ENCODE assay signal across 29 cellular contexts in the genomic region with DNA sequence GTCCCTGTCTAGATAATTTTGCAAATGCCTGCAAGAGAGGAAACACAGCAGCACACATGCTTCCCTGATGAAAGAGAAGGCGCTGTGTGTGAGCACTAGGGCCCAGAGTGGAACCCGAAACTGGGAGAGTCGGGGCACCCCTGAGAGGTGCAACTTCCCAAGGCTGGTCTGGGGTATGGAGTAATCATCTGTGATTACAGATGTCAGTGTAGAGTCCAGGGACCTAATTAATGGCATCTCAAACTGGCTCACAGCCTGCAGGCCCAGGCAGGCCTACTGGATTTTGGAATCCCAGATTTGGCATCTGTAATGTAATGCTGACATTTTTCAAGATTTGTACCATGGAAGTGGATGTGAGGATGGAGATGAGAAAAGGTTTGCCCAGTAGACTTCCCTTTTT. TPM values are rescaled to one million over a fixed set of nuclear protein-coding genes. Genes with fewer than 3 reads are reported as not detected.
DNase-seq lines count a peak whose midpoint lies in the region; ATAC-seq, FAIRE-seq and TF ChIP-seq lines count a peak whose summit lies in the region.
"Had no signal": no experiment of that assay in that cellular context is flagged by ENCODE, and none has a peak within 500 bp of the region (broad histone marks: within the 10 kb centered on the region; RNA-seq: fewer than 3 reads in every experiment).

No MANE protein-coding gene starts in this region.

- no peaks in the 10 kb centered on the region for H4K20me1 ChIP-seq in mammary epithelial cell (ENCODE audit: insufficient read depth, low read length)
- H4K20me1 ChIP-seq: BLaER1 treated with 17β-estradiol and CSF1 and Interleukin-3, amounts not matched to agents 10 nM and 100 nM had no signal

- no peak overlapping the region for H3K4me3 Mint-ChIP-seq in MCF 10A (ENCODE audit: unreplicated experiment)
- no peak overlapping the region for H3K4me3 Mint-ChIP-seq in mesothelial cell of epicardium
- H3K4me3 Mint-ChIP-seq: CD4-positive, alpha-beta T cell; HFFc6 had no signal

- H3K36me3 Mint-ChIP-seq in MCF 10A (ENCODE audit: insufficient read depth, unreplicated experiment) (no peaks in the 10 kb centered on the region), mesothelial cell of epicardium (no peaks in the 10 kb centered on the region)

- H3K4me1 ChIP-seq in mammary epithelial cell (ENCODE audit: insufficient read depth, low read length): no peaks in the 10 kb centered on the region

- in situ Hi-C loops in mammary epithelial cell (cut with MboI; ENCODE audit: low sequenced_read_pairs in 2 of 2): no loop called here

- CTCF ChIA-PET in mammary epithelial cell (lab: Charles Lee; ENCODE audit: low non-redundant PET): no interaction called here
- CTCF ChIA-PET in MCF 10A (lab: Yijun Ruan, JAX): no interaction called here

- dilution Hi-C loops in mammary epithelial cell (cut with HindIII; ENCODE audit: low sequenced_read_pairs): no loop called here

- H3K36me3 ChIP-seq in mammary epithelial cell (ENCODE audit: insufficient read depth, low read length) (no peaks in the 10 kb centered on the region), bronchial epithelial cell (ENCODE audit: control insufficient read depth, insufficient read depth, low read length) (no peaks in the 10 kb centered on the region)
- H3K36me3 ChIP-seq: BLaER1 treated with 17β-estradiol and CSF1 and Interleukin-3, amounts not matched to agents 10 nM and 100 nM; HAP-1; MG63 had no signal

- H2AFZ ChIP-seq in mammary epithelial cell (ENCODE audit: low read depth, low read length): no peak overlapping the region

- H3K4me1 Mint-ChIP-seq in MCF 10A (ENCODE audit: insufficient read depth, unreplicated experiment) (peaks cover 1% of the 10 kb centered on the region), mesothelial cell of epicardium (peaks cover 8% of the 10 kb centered on the region)

- no peaks in the 10 kb centered on the region for H3K9me3 ChIP-seq in mammary epithelial cell (replicated peaks; ENCODE audit: insufficient read depth, low read length)
- H3K9me3 ChIP-seq: A549, HAP-1, MG63 had no signal

- H3K27me3 Mint-ChIP-seq in MCF 10A (ENCODE audit: insufficient read depth, unreplicated experiment): no peaks in the 10 kb centered on the region
- no peaks in the 10 kb centered on the region for H3K27me3 Mint-ChIP-seq in mesothelial cell of epicardium (ENCODE audit: low read depth)
- H3K27me3 Mint-ChIP-seq: CD4-positive, alpha-beta T cell had no signal

- H3K27me3 ChIP-seq in mammary epithelial cell (ENCODE audit: insufficient read depth, low read length) (no peaks in the 10 kb centered on the region), bronchial epithelial cell (ENCODE audit: control insufficient read depth, insufficient read depth, low read length) (no peaks in the 10 kb centered on the region)
- H3K27me3 ChIP-seq: BLaER1 treated with 17β-estradiol and CSF1 and Interleukin-3, amounts not matched to agents 10 nM and 100 nM; MG63 had no signal

- H3K9ac ChIP-seq in mammary epithelial cell (ENCODE audit: insufficient read depth, low read length): no peak overlapping the region
- H3K9ac ChIP-seq: BLaER1 treated with 17β-estradiol and CSF1 and Interleukin-3, amounts not matched to agents 10 nM and 100 nM had no signal

- intact Hi-C loops in mammary epithelial cell (cut with micrococcal nuclease) (no loop called here), MCF 10A (cut with micrococcal nuclease) (no loop called here)

- no peak for ATAC-seq in GM21447 (IDR thresholded peaks at IDR 0.05; ENCODE audit: unreplicated experiment)
- ATAC-seq in GM21717 (IDR thresholded peaks at IDR 0.05; ENCODE audit: unreplicated experiment): no peak
- ATAC-seq: A549 had no signal

- POLR2A ChIA-PET in MCF 10A (lab: Yijun Ruan, JAX): no interaction called here

- no TSS peak for BruUV-seq in mammary epithelial cell (replicated peaks; lab: Mats Ljungman, UMichigan)
- no TSS peak for BruUV-seq in MCF 10A (replicated peaks; lab: Mats Ljungman, UMichigan)

- no peak for FAIRE-seq in bronchial epithelial cell (lab: Jason Lieb, UNC)
- FAIRE-seq: D721Med, GM12892 had no signal

- H3K27ac Mint-ChIP-seq in MCF 10A (ENCODE audit: low read depth, unreplicated experiment) (no peak overlapping the region), mesothelial cell of epicardium (peak overlapping the region; percentile 51)
- H3K27ac Mint-ChIP-seq: CD4-positive, alpha-beta T cell; HFFc6 had no signal

- no peak overlapping the region for H3K4me2 ChIP-seq in mammary epithelial cell (ENCODE audit: insufficient read depth, low read depth, low read length)
- H3K4me2 ChIP-seq: A549; BLaER1 treated with 17β-estradiol and CSF1 and Interleukin-3, amounts not matched to agents 10 nM and 100 nM had no signal

- TF ChIP-seq CTCF in mammary epithelial cell (conservative IDR thresholded peaks at IDR 0.05 in 1 of 2, IDR thresholded peaks at IDR 0.05 in 1 of 2; ENCODE audit: extremely low read depth in 1 of 2, insufficient read depth in 1 of 2, low read depth in 1 of 2, low read length in 2 of 2) (no peak), MCF 10A (IDR thresholded peaks at IDR 0.05; ENCODE audit: unreplicated experiment) (no peak), bronchial epithelial cell (IDR thresholded peaks at IDR 0.05; ENCODE audit: insufficient read depth, low read length, severe bottlenecking) (no peak), mesothelial cell of epicardium (IDR thresholded peaks at IDR 0.05; ENCODE audit: unreplicated experiment) (no peak)

- H3K27ac ChIP-seq in mammary epithelial cell (ENCODE audit: insufficient read depth, low read depth, low read length): no peak overlapping the region
- H3K27ac ChIP-seq: A549; BLaER1 treated with 17β-estradiol and CSF1 and Interleukin-3, amounts not matched to agents 10 nM and 100 nM; SK-N-MC had no signal

- H3K79me2 ChIP-seq in mammary epithelial cell (ENCODE audit: insufficient read depth, low read length): no peaks in the 10 kb centered on the region

- 100% methylated on average over 2 of the region's 3 CpGs for WGBS in mammary epithelial cell (ENCODE audit: low coverage, missing lambda C conversion rate)

- DNase-seq in mammary epithelial cell (peak; percentile 31), MCF 10A (ENCODE audit: unreplicated experiment) (no peak), NCI-H2171 (lab: John Stamatoyannopoulos, UW) (peak; percentile 6), bronchial epithelial cell (ENCODE audit: low read depth) (peak; percentile 21), mesothelial cell of epicardium (ENCODE audit: low spot score in 2 of 2, unreplicated experiment in 2 of 2) (no peak)
- no peak for DNase-seq in activated CD4-positive, alpha-beta T cell treated with anti-CD3 and anti-CD28 coated beads for 4 hours
- DNase-seq: AML-193; CD4-positive, alpha-beta T cell; GF-D8; GOT3; HFFc6; KBM-7; MG63; NCI-H1694 treated with DMSO at 0.1 percent for 48 hours; NCI-H2081; NCI-H82; NK-92 treated with Interleukin-12 subunit alpha and Interleukin-12 subunit beta, amount 100 ng/mL, for 24 hours; RPMI8226; SIG-M5; T-helper 2 cell had no signal

- no peak overlapping the region for H3K4me3 ChIP-seq in mammary epithelial cell (replicated peaks in 1 of 3; ENCODE audit: insufficient read depth in 1 of 3, low read depth in 2 of 3, low read length in 3 of 3)
- H3K4me3 ChIP-seq in bronchial epithelial cell (ENCODE audit: low read depth, low read length): no peak overlapping the region
- H3K4me3 ChIP-seq: A549; BLaER1 treated with 17β-estradiol and CSF1 and Interleukin-3, amounts not matched to agents 10 nM and 100 nM; HAP-1; MG63; SK-N-MC had no signal

- H3K9me3 Mint-ChIP-seq in MCF 10A (ENCODE audit: unreplicated experiment) (no peaks in the 10 kb centered on the region), mesothelial cell of epicardium (peaks cover 12% of the 10 kb centered on the region)
- H3K9me3 Mint-ChIP-seq: CD4-positive, alpha-beta T cell; HFFc6 had no signal

RNA-seq across cellular contexts. Expression of a gene that starts 29.4 kb away (rescaled TPM):
- not detected for total RNA-seq in mammary epithelial cell
- polyA plus RNA-seq in mammary epithelial cell: not detected
- not detected for polyA minus RNA-seq in mammary epithelial cell
- not detected in 2 replicates for total RNA-seq in MCF 10A (2022)
- not detected in 2 replicates for total RNA-seq in bronchial epithelial cell
- not detected in 3 replicates for total RNA-seq in mesothelial cell of epicardium
- total RNA-seq: CD4-positive, alpha-beta T cell; HFFc6; LHCN-M2 had no signal
- polyA plus RNA-seq: A549 had no signal

Comparison
In these comparisons a context has a peak if more than half of its experiments do, and no peak if none do; other contexts are left out.
1. DNase-seq: peak in mammary epithelial cell (single experiment), NCI-H2171 (single experiment) and bronchial epithelial cell (single experiment); none in MCF 10A (single experiment), mesothelial cell of epicardium (0 of 2) and activated CD4-positive, alpha-beta T cell treated with anti-CD3 and anti-CD28 coated beads for 4 hours (0 of 2).